Comparison of ENCODE assay signal across 14 cellular contexts in the genomic region with DNA sequence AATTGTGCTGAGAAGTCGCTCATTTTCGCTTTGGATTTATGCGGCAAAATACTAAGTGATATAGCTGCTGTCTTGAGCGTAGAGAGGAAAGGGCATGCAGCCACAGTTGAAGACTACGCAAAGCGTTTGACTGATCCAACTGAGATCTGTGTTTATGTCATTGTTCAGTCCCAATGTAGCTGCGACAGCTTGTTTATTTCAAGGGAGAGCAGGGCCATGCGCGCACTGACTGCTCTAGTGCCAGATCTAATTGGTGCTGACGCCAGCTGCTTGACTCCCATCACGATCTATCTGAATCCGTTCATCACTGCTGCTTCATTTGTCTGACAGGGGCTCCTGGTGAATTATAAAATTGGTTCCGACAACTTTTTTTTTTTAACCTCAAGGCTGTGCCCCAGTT.
A peak's percentile ranks its signal among the peaks of the same experiment; 100 is the strongest.
DNase-seq lines count a peak whose midpoint lies in the region; ATAC-seq and TF ChIP-seq lines count a peak whose summit lies in the region.
"Had no signal": no experiment of that assay in that cellular context is flagged by ENCODE, and none has a peak within 500 bp of the region (broad histone marks: within the 10 kb centered on the region; RNA-seq: fewer than 3 reads in every experiment).

No MANE protein-coding gene starts in this region.

- H3K27me3 Mint-ChIP-seq in glutamatergic neuron (ENCODE audit: unreplicated experiment), result no peaks in the 10 kb centered on the region
- H3K27me3 Mint-ChIP-seq in neural progenitor cell (ENCODE audit: insufficient read depth, low read depth), result peaks cover 2% of the 10 kb centered on the region

- H3K9me3 Mint-ChIP-seq in glutamatergic neuron (ENCODE audit: unreplicated experiment) (no peaks in the 10 kb centered on the region), neural progenitor cell (peaks cover 10% of the 10 kb centered on the region)

- TF ChIP-seq POLR2A in gastroesophageal sphincter (IDR thresholded peaks at IDR 0.05), result no peak

- ATAC-seq in gastroesophageal sphincter, result no peak
- no peak for ATAC-seq in HG03432 (IDR thresholded peaks at IDR 0.05; ENCODE audit: unreplicated experiment)
- ATAC-seq: K562 had no signal

- H3K27ac Mint-ChIP-seq in glutamatergic neuron (ENCODE audit: unreplicated experiment), result peak overlapping the region; percentile 13
- no peak overlapping the region for H3K27ac Mint-ChIP-seq in neural progenitor cell

- H3K4me1 Mint-ChIP-seq in glutamatergic neuron (ENCODE audit: low read depth, unreplicated experiment) (peaks cover 9% of the 10 kb centered on the region), neural progenitor cell (peaks cover 22% of the 10 kb centered on the region)

- H3K36me3 ChIP-seq in neural progenitor cell (no peaks in the 10 kb centered on the region), gastroesophageal sphincter (no peaks in the 10 kb centered on the region)

- H4K20me1 ChIP-seq in neural progenitor cell (ENCODE audit: low read depth), result no peaks in the 10 kb centered on the region

- H3K27me3 ChIP-seq in neural progenitor cell, result no peaks in the 10 kb centered on the region
- no peaks in the 10 kb centered on the region for H3K27me3 ChIP-seq in gastroesophageal sphincter

- H3K4me3 ChIP-seq in neural progenitor cell, result no peak overlapping the region
- H3K4me3 ChIP-seq in gastroesophageal sphincter, result no peak overlapping the region
- H3K4me3 ChIP-seq: K562 had no signal

- 19 to 55% methylated on average over 10 to 13 of the region's 13 CpGs for WGBS in gastroesophageal sphincter (ENCODE audit: low coverage in 1 of 2), 2 donors

- H3F3A ChIP-seq in neural progenitor cell (ENCODE audit: low read depth), result no peaks in the 10 kb centered on the region

- no peak overlapping the region for H3K4me2 ChIP-seq in neural progenitor cell

- H3K9me3 ChIP-seq in neural progenitor cell (ENCODE audit: low read depth), result no peaks in the 10 kb centered on the region
- peaks cover 0 to 7% (median 0%) of the 10 kb centered on the region in 3 donors for H3K9me3 ChIP-seq in gastroesophageal sphincter

- in situ Hi-C loops in ACHN (cut with HindIII; ENCODE audit: low pct_ligation_motif_present, low pct_unique_long_range_greater_than_20kb, low sequenced_read_pairs), result no loop called here

- TF ChIP-seq CTCF in glutamatergic neuron (IDR thresholded peaks at IDR 0.05; ENCODE audit: partially characterized antibody, unreplicated experiment), result no peak
- no peak for TF ChIP-seq CTCF in neural progenitor cell (IDR thresholded peaks at IDR 0.05)
- TF ChIP-seq CTCF in gastroesophageal sphincter (IDR thresholded peaks at IDR 0.05), result no peak

- TF ChIP-seq EP300 in gastroesophageal sphincter (IDR thresholded peaks at IDR 0.05), result no peak

- H2AFZ ChIP-seq in neural progenitor cell (replicated peaks), result no peak overlapping the region

- DNase-seq in NCI-H748 (lab: John Stamatoyannopoulos, UW; ENCODE audit: unreplicated experiment), result peak; percentile 30
- DNase-seq in NCI-H748 treated with DMSO at 0.1 percent for 48 hours (lab: John Stamatoyannopoulos, UW), result no peak
- DNase-seq in NCI-H2171 treated with DMSO at 0.1 percent for 48 hours (lab: John Stamatoyannopoulos, UW), result peak; percentile 93
- no peak for DNase-seq in glutamatergic neuron
- no peak for DNase-seq in neural progenitor cell (ENCODE audit: low spot score)
- DNase-seq in ACHN, result no peak
- DNase-seq: DMS79, NCI-H1092 treated with DMSO at 0.1 percent for 48 hours, NCI-H2029 treated with DMSO at 0.1 percent for 48 hours, NCI-H526 had no signal

- no peak overlapping the region for H3K9ac ChIP-seq in neural progenitor cell

- no peaks in the 10 kb centered on the region for H3K79me2 ChIP-seq in neural progenitor cell (ENCODE audit: low read depth)

- H3K4me1 ChIP-seq in neural progenitor cell (peaks cover 22% of the 10 kb centered on the region), gastroesophageal sphincter (no peaks in the 10 kb centered on the region)

- H3K27ac ChIP-seq in neural progenitor cell (no peak overlapping the region), gastroesophageal sphincter (no peak overlapping the region)
- H3K27ac ChIP-seq: C4-2B had no signal

- H3K4me3 Mint-ChIP-seq in glutamatergic neuron (ENCODE audit: unreplicated experiment) (no peak overlapping the region), neural progenitor cell (peak overlapping the region; percentile 16)

- H3K36me3 Mint-ChIP-seq in glutamatergic neuron (ENCODE audit: unreplicated experiment), result no peaks in the 10 kb centered on the region
- H3K36me3 Mint-ChIP-seq in neural progenitor cell, result peaks cover 2% of the 10 kb centered on the region

Comparison
In these comparisons a context has a peak if more than half of its experiments do, and no peak if none do; other contexts are left out.
1. DNase-seq: peak in NCI-H748 (single experiment) and NCI-H2171 treated with DMSO at 0.1 percent for 48 hours (single experiment); none in NCI-H748 treated with DMSO at 0.1 percent for 48 hours (single experiment), glutamatergic neuron (single experiment), neural progenitor cell (single experiment) and ACHN (single experiment).